In the genomic region with DNA sequence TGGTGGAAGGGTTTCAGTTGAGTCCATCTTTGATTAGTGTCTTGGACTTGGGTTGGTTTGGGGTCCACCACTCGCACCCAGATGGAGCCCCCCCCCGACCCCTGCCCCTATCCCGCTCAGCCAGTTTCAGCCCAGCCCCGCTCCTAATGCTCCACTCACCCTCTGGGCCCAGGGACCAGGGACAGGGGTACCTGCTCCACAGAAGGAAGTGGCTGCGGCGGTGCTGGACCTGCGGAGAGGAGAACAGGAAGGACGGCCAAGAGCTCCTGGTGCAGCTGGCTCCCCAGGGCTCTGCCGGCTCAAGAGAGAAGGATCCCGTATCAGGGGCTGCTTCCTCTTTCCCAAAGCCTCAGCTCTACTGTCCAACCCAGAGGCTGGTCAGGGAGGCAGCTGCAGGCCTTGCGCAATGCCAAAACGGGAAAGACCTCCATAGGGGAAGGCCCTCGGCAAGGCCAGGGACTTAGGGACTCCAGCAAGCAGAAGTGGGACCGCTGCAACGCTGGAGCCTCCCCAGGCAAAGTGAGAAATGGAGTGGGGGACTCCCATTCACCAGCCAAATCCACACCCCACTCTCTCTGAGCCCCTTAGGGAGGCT, we compare ENCODE assay signal across 1 cellular context.
TF ChIP-seq lines count a peak whose summit lies in the region.

SIGLEC1 (minus strand) TSS at position 322 of the 595 bp plus-strand sequence. CDS start 5,472 bp downstream, outside the sequence.

TF ChIP-seq in GM23338, 12 proteins besides CTCF, POLR2A, EP300 and RAD21 (continued from another document):
- TF ChIP-seq, protein P1, sequence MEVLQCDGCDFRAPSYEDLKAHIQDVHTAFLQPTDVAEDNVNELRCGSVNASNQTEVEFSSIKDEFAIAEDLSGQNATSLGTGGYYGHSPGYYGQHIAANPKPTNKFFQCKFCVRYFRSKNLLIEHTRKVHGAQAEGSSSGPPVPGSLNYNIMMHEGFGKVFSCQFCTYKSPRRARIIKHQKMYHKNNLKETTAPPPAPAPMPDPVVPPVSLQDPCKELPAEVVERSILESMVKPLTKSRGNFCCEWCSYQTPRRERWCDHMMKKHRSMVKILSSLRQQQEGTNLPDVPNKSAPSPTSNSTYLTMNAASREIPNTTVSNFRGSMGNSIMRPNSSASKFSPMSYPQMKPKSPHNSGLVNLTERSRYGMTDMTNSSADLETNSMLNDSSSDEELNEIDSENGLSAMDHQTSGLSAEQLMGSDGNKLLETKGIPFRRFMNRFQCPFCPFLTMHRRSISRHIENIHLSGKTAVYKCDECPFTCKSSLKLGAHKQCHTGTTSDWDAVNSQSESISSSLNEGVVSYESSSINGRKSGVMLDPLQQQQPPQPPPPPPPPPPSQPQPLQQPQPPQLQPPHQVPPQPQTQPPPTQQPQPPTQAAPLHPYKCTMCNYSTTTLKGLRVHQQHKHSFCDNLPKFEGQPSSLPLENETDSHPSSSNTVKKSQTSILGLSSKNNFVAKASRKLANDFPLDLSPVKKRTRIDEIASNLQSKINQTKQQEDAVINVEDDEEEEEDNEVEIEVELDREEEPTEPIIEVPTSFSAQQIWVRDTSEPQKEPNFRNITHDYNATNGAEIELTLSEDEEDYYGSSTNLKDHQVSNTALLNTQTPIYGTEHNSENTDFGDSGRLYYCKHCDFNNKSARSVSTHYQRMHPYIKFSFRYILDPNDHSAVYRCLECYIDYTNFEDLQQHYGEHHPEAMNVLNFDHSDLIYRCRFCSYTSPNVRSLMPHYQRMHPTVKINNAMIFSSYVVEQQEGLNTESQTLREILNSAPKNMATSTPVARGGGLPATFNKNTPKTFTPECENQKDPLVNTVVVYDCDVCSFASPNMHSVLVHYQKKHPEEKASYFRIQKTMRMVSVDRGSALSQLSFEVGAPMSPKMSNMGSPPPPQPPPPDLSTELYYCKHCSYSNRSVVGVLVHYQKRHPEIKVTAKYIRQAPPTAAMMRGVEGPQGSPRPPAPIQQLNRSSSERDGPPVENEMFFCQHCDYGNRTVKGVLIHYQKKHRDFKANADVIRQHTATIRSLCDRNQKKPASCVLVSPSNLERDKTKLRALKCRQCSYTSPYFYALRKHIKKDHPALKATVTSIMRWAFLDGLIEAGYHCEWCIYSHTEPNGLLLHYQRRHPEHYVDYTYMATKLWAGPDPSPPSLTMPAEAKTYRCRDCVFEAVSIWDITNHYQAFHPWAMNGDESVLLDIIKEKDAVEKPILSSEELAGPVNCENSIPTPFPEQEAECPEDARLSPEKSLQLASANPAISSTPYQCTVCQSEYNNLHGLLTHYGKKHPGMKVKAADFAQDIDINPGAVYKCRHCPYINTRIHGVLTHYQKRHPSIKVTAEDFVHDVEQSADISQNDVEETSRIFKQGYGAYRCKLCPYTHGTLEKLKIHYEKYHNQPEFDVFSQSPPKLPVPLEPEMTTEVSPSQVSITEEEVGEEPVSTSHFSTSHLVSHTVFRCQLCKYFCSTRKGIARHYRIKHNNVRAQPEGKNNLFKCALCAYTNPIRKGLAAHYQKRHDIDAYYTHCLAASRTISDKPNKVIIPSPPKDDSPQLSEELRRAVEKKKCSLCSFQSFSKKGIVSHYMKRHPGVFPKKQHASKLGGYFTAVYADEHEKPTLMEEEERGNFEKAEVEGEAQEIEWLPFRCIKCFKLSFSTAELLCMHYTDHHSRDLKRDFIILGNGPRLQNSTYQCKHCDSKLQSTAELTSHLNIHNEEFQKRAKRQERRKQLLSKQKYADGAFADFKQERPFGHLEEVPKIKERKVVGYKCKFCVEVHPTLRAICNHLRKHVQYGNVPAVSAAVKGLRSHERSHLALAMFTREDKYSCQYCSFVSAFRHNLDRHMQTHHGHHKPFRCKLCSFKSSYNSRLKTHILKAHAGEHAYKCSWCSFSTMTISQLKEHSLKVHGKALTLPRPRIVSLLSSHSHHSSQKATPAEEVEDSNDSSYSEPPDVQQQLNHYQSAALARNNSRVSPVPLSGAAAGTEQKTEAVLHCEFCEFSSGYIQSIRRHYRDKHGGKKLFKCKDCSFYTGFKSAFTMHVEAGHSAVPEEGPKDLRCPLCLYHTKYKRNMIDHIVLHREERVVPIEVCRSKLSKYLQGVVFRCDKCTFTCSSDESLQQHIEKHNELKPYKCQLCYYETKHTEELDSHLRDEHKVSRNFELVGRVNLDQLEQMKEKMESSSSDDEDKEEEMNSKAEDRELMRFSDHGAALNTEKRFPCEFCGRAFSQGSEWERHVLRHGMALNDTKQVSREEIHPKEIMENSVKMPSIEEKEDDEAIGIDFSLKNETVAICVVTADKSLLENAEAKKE (CRISPR knock-in tag; IDR thresholded peaks at IDR 0.05): no peak
- TF ChIP-seq POLR2AphosphoS5 (IDR thresholded peaks at IDR 0.05; ENCODE audit: low read depth): no peak
